Comparison of ENCODE assay signal across 8 cellular contexts in the genomic region with DNA sequence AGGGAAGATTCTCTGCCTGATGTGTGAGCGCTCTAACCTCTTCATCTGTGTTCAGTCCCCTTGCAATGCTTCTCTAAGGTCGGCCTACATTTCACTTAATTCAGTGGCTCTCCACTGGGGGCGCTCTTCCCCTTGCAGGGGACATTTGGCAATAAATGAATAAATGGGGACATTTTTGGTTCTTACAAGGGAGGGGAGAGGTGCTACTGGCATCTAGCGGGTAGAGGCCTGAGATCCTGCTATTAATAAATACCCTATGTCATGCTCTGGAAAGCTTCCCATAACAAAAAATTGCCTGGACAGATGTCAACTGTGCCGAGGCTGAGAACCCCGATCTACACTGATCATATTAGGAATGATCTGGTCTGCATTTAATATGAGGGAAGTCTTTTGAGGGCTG. TPM values are rescaled to one million over a fixed set of nuclear protein-coding genes. Genes with fewer than 3 reads are reported as not detected.
DNase-seq lines count a peak whose midpoint lies in the region; ATAC-seq and TF ChIP-seq lines count a peak whose summit lies in the region.

No MANE protein-coding gene starts in this region.

- H4K20me1 ChIP-seq in Karpas-422 (ENCODE audit: insufficient read depth, low read depth, low read length) (no peaks in the 10 kb centered on the region), hepatocyte (ENCODE audit: insufficient read depth, poor library complexity, severe bottlenecking) (no peaks in the 10 kb centered on the region)

- no peaks in the 10 kb centered on the region for H3K9me2 ChIP-seq in Karpas-422 (replicated peaks; ENCODE audit: insufficient read depth, low read length)
- H3K9me2 ChIP-seq in hepatocyte (replicated peaks; ENCODE audit: insufficient read depth) = no peaks in the 10 kb centered on the region

- no peak for TF ChIP-seq POLR2A in adrenal gland (IDR thresholded peaks at IDR 0.05)

- no peak overlapping the region for H3K4me3 ChIP-seq in Karpas-422 (ENCODE audit: low read length)
- no peak overlapping the region for H3K4me3 ChIP-seq in adrenal gland
- H3K4me3 ChIP-seq in hepatocyte = no peak overlapping the region

- H3K4me1 ChIP-seq in Karpas-422 (ENCODE audit: low read length) = peaks cover 3% of the 10 kb centered on the region; the same call in 1 of the 2 replicates
- peaks cover 0 to 7% of the 10 kb centered on the region in 2 donors for H3K4me1 ChIP-seq in adrenal gland (replicated peaks in 1 of 2)
- peaks cover 5% of the 10 kb centered on the region for H3K4me1 ChIP-seq in hepatocyte (ENCODE audit: insufficient read depth)

- H2AFZ ChIP-seq in Karpas-422 (ENCODE audit: low read length) = no peak overlapping the region
- no peak overlapping the region for H2AFZ ChIP-seq in hepatocyte

- H3K36me3 ChIP-seq in Karpas-422 (ENCODE audit: insufficient read depth, low read length) (no peaks in the 10 kb centered on the region), adrenal gland (replicated peaks in 1 of 2) (no peaks in the 10 kb centered on the region), hepatocyte (replicated peaks; ENCODE audit: insufficient read depth, low read depth) (no peaks in the 10 kb centered on the region)

- intact Hi-C loops in adrenal gland (cut with DNase I) = loop anchor here (5.0 to 10.0 kb wide), 4 partner anchors 55 to 917 kb away; no protein-coding TSS in a partner anchor

- DNase-seq in DMS114 treated with DMSO at 0.1 percent for 48 hours (lab: John Stamatoyannopoulos, UW; ENCODE audit: unreplicated experiment) (peak; percentile 41), Karpas-422 (peak; percentile 94), adrenal gland (peak; percentile 32 to 72 (median 57)), hepatocyte (ENCODE audit: low spot score) (peak; percentile 66), middle frontal gyrus (ENCODE audit: extremely low spot score, low spot score) (no peak), NK-92 (lab: John Stamatoyannopoulos, UW; ENCODE audit: unreplicated experiment) (no peak)
- peak; percentile 15 to 36 for DNase-seq in stimulated activated CD4-positive, alpha-beta T cell treated with anti-CD3 and anti-CD28 coated beads, Interleukin-15, amount 100 ng/mL, for 1 hour (ENCODE audit: low read depth in 1 of 2, low spot score in 1 of 2)

- H3K27ac ChIP-seq in Karpas-422 (ENCODE audit: low read length) (no peak overlapping the region), adrenal gland (no peak overlapping the region), hepatocyte (no peak overlapping the region)

- no peak overlapping the region for H3K9ac ChIP-seq in Karpas-422 (ENCODE audit: low read length)

- TF ChIP-seq CTCF in adrenal gland (IDR thresholded peaks at IDR 0.05) (peak; percentile 70 to 88 (median 81)), hepatocyte (IDR thresholded peaks at IDR 0.05; ENCODE audit: poor library complexity) (peak; percentile 75)

- H3K27me3 ChIP-seq in Karpas-422 (ENCODE audit: low read length) (no peaks in the 10 kb centered on the region), adrenal gland (no peaks in the 10 kb centered on the region), hepatocyte (no peaks in the 10 kb centered on the region)

- H3K9me3 ChIP-seq in Karpas-422 (ENCODE audit: low read length) = no peaks in the 10 kb centered on the region
- no peaks in the 10 kb centered on the region for H3K9me3 ChIP-seq in adrenal gland (replicated peaks in 1 of 3)
- H3K9me3 ChIP-seq in hepatocyte (ENCODE audit: low read depth) = no peaks in the 10 kb centered on the region

- no peak overlapping the region for H3K4me2 ChIP-seq in Karpas-422 (ENCODE audit: low read depth, low read length, poor library complexity, severe bottlenecking)
- no peak overlapping the region for H3K4me2 ChIP-seq in hepatocyte

- H3K79me2 ChIP-seq in Karpas-422 (ENCODE audit: low read length) (no peaks in the 10 kb centered on the region), hepatocyte (no peaks in the 10 kb centered on the region)

- ATAC-seq in SK-N-SH treated with all-trans-retinoic acid at 6 μM for 48 hours = peak; percentile 74

- WGBS in adrenal gland, 4 donors = 27 to 39% (median 28%) methylated on average over 6 of the region's 6 CpGs
- WGBS in hepatocyte (ENCODE audit: low lambda C conversion rate, missing lambda C conversion rate) = 51% methylated on average over 6 of the region's 6 CpGs

TF ChIP-seq in SK-N-SH treated with all-trans-retinoic acid at 6 μM for 48 hours, 23 proteins besides CTCF, POLR2A, EP300 and RAD21:
- TF ChIP-seq CSDC2 (CRISPR knock-in tag; IDR thresholded peaks at IDR 0.05) = no peak
- TF ChIP-seq ZNF70 (CRISPR knock-in tag; IDR thresholded peaks at IDR 0.05) = no peak
- TF ChIP-seq, protein P1, sequence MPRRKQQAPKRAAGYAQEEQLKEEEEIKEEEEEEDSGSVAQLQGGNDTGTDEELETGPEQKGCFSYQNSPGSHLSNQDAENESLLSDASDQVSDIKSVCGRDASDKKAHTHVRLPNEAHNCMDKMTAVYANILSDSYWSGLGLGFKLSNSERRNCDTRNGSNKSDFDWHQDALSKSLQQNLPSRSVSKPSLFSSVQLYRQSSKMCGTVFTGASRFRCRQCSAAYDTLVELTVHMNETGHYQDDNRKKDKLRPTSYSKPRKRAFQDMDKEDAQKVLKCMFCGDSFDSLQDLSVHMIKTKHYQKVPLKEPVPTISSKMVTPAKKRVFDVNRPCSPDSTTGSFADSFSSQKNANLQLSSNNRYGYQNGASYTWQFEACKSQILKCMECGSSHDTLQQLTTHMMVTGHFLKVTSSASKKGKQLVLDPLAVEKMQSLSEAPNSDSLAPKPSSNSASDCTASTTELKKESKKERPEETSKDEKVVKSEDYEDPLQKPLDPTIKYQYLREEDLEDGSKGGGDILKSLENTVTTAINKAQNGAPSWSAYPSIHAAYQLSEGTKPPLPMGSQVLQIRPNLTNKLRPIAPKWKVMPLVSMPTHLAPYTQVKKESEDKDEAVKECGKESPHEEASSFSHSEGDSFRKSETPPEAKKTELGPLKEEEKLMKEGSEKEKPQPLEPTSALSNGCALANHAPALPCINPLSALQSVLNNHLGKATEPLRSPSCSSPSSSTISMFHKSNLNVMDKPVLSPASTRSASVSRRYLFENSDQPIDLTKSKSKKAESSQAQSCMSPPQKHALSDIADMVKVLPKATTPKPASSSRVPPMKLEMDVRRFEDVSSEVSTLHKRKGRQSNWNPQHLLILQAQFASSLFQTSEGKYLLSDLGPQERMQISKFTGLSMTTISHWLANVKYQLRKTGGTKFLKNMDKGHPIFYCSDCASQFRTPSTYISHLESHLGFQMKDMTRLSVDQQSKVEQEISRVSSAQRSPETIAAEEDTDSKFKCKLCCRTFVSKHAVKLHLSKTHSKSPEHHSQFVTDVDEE (CRISPR knock-in tag; IDR thresholded peaks at IDR 0.05) = no peak
- no peak for TF ChIP-seq ZC3H10 (CRISPR knock-in tag; IDR thresholded peaks at IDR 0.05)
- TF ChIP-seq, protein P2, sequence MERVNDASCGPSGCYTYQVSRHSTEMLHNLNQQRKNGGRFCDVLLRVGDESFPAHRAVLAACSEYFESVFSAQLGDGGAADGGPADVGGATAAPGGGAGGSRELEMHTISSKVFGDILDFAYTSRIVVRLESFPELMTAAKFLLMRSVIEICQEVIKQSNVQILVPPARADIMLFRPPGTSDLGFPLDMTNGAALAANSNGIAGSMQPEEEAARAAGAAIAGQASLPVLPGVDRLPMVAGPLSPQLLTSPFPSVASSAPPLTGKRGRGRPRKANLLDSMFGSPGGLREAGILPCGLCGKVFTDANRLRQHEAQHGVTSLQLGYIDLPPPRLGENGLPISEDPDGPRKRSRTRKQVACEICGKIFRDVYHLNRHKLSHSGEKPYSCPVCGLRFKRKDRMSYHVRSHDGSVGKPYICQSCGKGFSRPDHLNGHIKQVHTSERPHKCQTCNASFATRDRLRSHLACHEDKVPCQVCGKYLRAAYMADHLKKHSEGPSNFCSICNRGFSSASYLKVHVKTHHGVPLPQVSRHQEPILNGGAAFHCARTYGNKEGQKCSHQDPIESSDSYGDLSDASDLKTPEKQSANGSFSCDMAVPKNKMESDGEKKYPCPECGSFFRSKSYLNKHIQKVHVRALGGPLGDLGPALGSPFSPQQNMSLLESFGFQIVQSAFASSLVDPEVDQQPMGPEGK (CRISPR knock-in tag; IDR thresholded peaks at IDR 0.05; ENCODE audit: borderline replicate concordance) = no peak
- TF ChIP-seq SNAI2 (CRISPR knock-in tag; IDR thresholded peaks at IDR 0.05) = no peak

RNA-seq across cellular contexts. Expression of a gene that starts 25.9 kb away (rescaled TPM):
- total RNA-seq in Karpas-422 (2014; rRNA removed; shearing (Covaris generic); ENCODE audit: low replicate concordance) = 33.4 and 36.3 TPM in 2 replicates
- 10 to 100 TPM; 29.2 to 82.0 (median 62.3) TPM for total RNA-seq in adrenal gland
- polyA plus RNA-seq in adrenal gland = 100 to 1,000 TPM in 1 of 3 donors, 10 to 100 TPM in 2; 52.3 to 125 (median 65.6) TPM
- total RNA-seq in hepatocyte = 35.3 and 47.9 TPM in 2 replicates
- 39.5 and 43.0 TPM in 2 replicates for polyA plus RNA-seq in hepatocyte

RNA-seq across cellular contexts. Expression of a gene that starts 57.7 kb away (rescaled TPM):
- total RNA-seq in Karpas-422 (2014; rRNA removed; shearing (Covaris generic); ENCODE audit: low replicate concordance) = 80.5 and 118 TPM in 2 replicates
- 100 to 1,000 TPM in 2 of 8 donors, 10 to 100 TPM in 6; 62.9 to 129 (median 77.4) TPM for total RNA-seq in adrenal gland
- 100 to 1,000 TPM; 114 to 141 (median 131) TPM for polyA plus RNA-seq in adrenal gland
- 89.0 and 111 TPM in 2 replicates for total RNA-seq in hepatocyte
- 145 and 151 TPM in 2 replicates for polyA plus RNA-seq in hepatocyte

Comparison
In these comparisons a context has a peak if more than half of its experiments do, and no peak if none do; other contexts are left out.
1. DNase-seq: peak in DMS114 treated with DMSO at 0.1 percent for 48 hours (single experiment), Karpas-422 (single experiment), adrenal gland (7 of 7), hepatocyte (single experiment) and stimulated activated CD4-positive, alpha-beta T cell treated with anti-CD3 and anti-CD28 coated beads, Interleukin-15, amount 100 ng/mL, for 1 hour (2 of 2); none in middle frontal gyrus (single experiment) and NK-92 (single experiment).